ENCODE assay signal across 29 cellular contexts in the genomic region with DNA sequence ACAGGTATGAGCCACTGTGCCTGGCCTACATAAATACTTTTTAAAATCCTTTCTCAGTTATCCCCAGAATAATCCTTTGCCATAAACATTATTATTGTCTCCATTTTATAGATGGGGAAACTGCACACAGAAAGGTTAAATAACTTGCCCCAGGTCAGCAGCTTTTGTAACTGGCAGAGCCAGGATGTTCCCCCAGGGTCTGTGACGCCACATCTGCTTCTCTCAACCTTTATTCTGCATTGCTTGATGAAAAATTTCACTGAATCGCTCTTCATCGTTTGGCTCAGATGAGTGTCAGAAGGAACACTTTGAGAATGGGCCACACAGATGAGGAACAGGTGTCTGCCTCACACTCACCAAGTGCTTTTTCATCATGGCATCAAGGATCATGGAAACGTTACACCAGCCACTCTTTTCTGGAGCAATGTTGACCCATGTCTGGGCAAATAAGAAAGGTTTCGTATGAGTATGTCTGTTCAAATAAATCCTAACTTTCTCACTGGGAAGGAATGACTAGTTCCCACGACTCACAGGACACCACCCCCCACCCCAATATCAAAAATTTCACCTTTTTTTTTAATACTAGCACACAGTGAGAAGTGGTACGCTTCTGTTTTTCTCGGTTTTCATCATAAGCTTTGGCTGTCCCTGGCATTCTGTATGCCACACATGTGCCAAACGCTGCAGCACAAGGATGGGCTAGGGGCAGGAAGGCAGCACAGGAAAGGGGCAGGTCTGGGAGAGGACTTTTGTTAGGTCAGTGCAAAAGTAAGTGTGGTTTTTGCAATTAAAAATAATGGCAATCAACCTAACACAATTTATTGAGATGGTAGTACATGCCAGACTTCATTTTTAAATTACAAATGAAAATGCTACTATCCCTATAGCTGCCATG. TPM values are rescaled to one million over a fixed set of nuclear protein-coding genes. Genes with fewer than 3 reads are reported as not detected.
"Had no signal": no experiment of that assay in that cellular context is flagged by ENCODE, and none has a peak within 500 bp of the region (broad histone marks: within the 10 kb centered on the region; RNA-seq: fewer than 3 reads in every experiment).

No MANE protein-coding gene starts in this region.

- H3K4me1 ChIP-seq: ascending aorta, breast epithelium had no signal

- H3K9me3 Mint-ChIP-seq: activated naive CD4-positive, alpha-beta T cell treated with anti-CD3 and anti-CD28 coated beads for 36 hours; activated naive CD4-positive, alpha-beta T cell treated with anti-CD3 and anti-CD28 coated beads, Interleukin-2, amount 50 U/mL, for 24 hours; activated T-cell treated with anti-CD3 and anti-CD28 coated beads, Interleukin-2, amount 50 U/mL, for 4 hours; activated T-helper 17 cell treated with anti-CD3 and anti-CD28 coated beads, Interleukin-2, amount 50 U/mL, for 72 hours; T-helper 2 cell treated with Interferon-gamma antibody and Interleukin-4, amounts not matched to agents 5 μg/mL and 100 μg/mL, for 36 hours had no signal

- H3K4me3 ChIP-seq: ascending aorta, breast epithelium, cardiac muscle cell had no signal

- H3K27ac Mint-ChIP-seq: activated B cell treated with CpG ODN at 0.5 μM for 24 hours; activated CD8-positive, alpha-beta T cell treated with anti-CD3 and anti-CD28 coated beads for 36 hours; activated naive CD4-positive, alpha-beta T cell treated with anti-CD3 and anti-CD28 coated beads for 36 hours; activated naive CD4-positive, alpha-beta T cell treated with anti-CD3 and anti-CD28 coated beads, Interleukin-2, amount 50 U/mL, for 24 hours; activated naive CD8-positive, alpha-beta T cell treated with anti-CD3 and anti-CD28 coated beads, Interleukin-2, amount 10 ng/mL, durations not matched to agents 7 days and 5 days; activated T-helper 17 cell treated with anti-CD3 and anti-CD28 coated beads, Interleukin-2, amount 50 U/mL, for 72 hours; brain; endodermal cell; T-helper 17 cell; T-helper 2 cell treated with Interferon-gamma antibody and Interleukin-4, amounts not matched to agents 5 μg/mL and 100 μg/mL, for 36 hours had no signal

- DNase-seq: activated B cell treated with CpG ODN at 0.5 μM for 24 hours; activated CD4-positive, alpha-beta T cell treated with anti-CD3 and anti-CD28 coated beads for 48 hours; activated CD4-positive, alpha-beta T cell treated with anti-CD3 and anti-CD28 coated beads, Interleukin-2, amount 50 U/mL, for 1 hour; activated CD4-positive, alpha-beta T cell treated with anti-CD3 and anti-CD28 coated beads, Interleukin-2, amount 50 U/mL, for 48 hours; activated CD8-positive, alpha-beta memory T cell treated with anti-CD3 and anti-CD28 coated beads for 24 hours; activated CD8-positive, alpha-beta T cell treated with anti-CD3 and anti-CD28 coated beads for 36 hours; activated effector memory CD4-positive, alpha-beta T cell treated with Interleukin-2 at 50 U/mL for 16 hours; activated gamma-delta T cell treated with Interleukin-2 at 50 U/mL for 16 hours; activated naive CD4-positive, alpha-beta T cell treated with anti-CD3 and anti-CD28 coated beads for 36 hours; activated naive CD8-positive, alpha-beta T cell treated with anti-CD3 and anti-CD28 coated beads, Interleukin-2, amount 10 ng/mL, durations not matched to agents 7 days and 5 days; activated T-cell treated with anti-CD3 and anti-CD28 coated beads, Interleukin-2, amount 50 U/mL, for 4 hours; central memory CD4-positive, alpha-beta T cell; cortex of kidney; effector memory CD4-positive, alpha-beta T cell; endodermal cell; foreskin fibroblast; hippocampal formation; T-helper 17 cell; T1000; WERI-Rb-1 had no signal

- H3K9me3 ChIP-seq: ascending aorta, breast epithelium had no signal

- H3K4me1 Mint-ChIP-seq: activated B cell treated with CpG ODN at 0.5 μM for 24 hours; activated naive CD4-positive, alpha-beta T cell treated with anti-CD3 and anti-CD28 coated beads, Interleukin-2, amount 50 U/mL, for 24 hours; activated naive CD8-positive, alpha-beta T cell treated with anti-CD3 and anti-CD28 coated beads, Interleukin-2, amount 10 ng/mL, durations not matched to agents 7 days and 5 days; activated T-helper 17 cell treated with anti-CD3 and anti-CD28 coated beads, Interleukin-2, amount 50 U/mL, for 72 hours; T-helper 17 cell had no signal

- H3K27ac ChIP-seq: ascending aorta, breast epithelium, cardiac muscle cell, WERI-Rb-1 had no signal

- H3K36me3 Mint-ChIP-seq: activated naive CD4-positive, alpha-beta T cell treated with anti-CD3 and anti-CD28 coated beads, Interleukin-2, amount 50 U/mL, for 24 hours; activated naive CD8-positive, alpha-beta T cell treated with anti-CD3 and anti-CD28 coated beads, Interleukin-2, amount 10 ng/mL, durations not matched to agents 7 days and 5 days; brain had no signal

- H3K27me3 Mint-ChIP-seq: activated naive CD4-positive, alpha-beta T cell treated with anti-CD3 and anti-CD28 coated beads, Interleukin-2, amount 50 U/mL, for 24 hours; activated T-helper 17 cell treated with anti-CD3 and anti-CD28 coated beads, Interleukin-2, amount 50 U/mL, for 72 hours; T-helper 17 cell had no signal

- ATAC-seq: activated CD4-positive, CD25-positive, alpha-beta regulatory T cell treated with anti-CD3 and anti-CD28 coated beads, Interleukin-2, amount 50 U/mL, for 24 hours; activated CD8-positive, alpha-beta T cell treated with anti-CD3 and anti-CD28 coated beads for 36 hours; activated T-cell treated with anti-CD3 and anti-CD28 coated beads, Interleukin-2, amount 50 U/mL, for 4 hours; activated T-helper 17 cell treated with anti-CD3 and anti-CD28 coated beads, Interleukin-2, amount 50 U/mL, for 72 hours; esophagus mucosa; T-helper 17 cell had no signal

- H3K27me3 ChIP-seq: ascending aorta, breast epithelium, cardiac muscle cell had no signal

- H3K36me3 ChIP-seq: ascending aorta, breast epithelium, cardiac muscle cell, WERI-Rb-1 had no signal

- H3K4me3 Mint-ChIP-seq: activated B cell treated with CpG ODN at 0.5 μM for 24 hours; activated CD8-positive, alpha-beta T cell treated with anti-CD3 and anti-CD28 coated beads for 36 hours; activated naive CD4-positive, alpha-beta T cell treated with anti-CD3 and anti-CD28 coated beads for 36 hours; activated naive CD4-positive, alpha-beta T cell treated with anti-CD3 and anti-CD28 coated beads, Interleukin-2, amount 50 U/mL, for 24 hours; activated naive CD8-positive, alpha-beta T cell treated with anti-CD3 and anti-CD28 coated beads, Interleukin-2, amount 10 ng/mL, durations not matched to agents 7 days and 5 days; activated T-cell treated with anti-CD3 and anti-CD28 coated beads, Interleukin-2, amount 50 U/mL, for 4 hours; activated T-helper 17 cell treated with anti-CD3 and anti-CD28 coated beads, Interleukin-2, amount 50 U/mL, for 72 hours; brain; endodermal cell; T-helper 17 cell; T-helper 2 cell treated with Interferon-gamma antibody and Interleukin-4, amounts not matched to agents 5 μg/mL and 100 μg/mL, for 36 hours had no signal

RNA-seq across cellular contexts. Expression of a gene that starts 9.0 kb away (rescaled TPM):
- total RNA-seq: activated B cell treated with CpG ODN at 0.5 μM for 24 hours had no signal
